ENCODE assay signal across 20 cellular contexts in the genomic region with DNA sequence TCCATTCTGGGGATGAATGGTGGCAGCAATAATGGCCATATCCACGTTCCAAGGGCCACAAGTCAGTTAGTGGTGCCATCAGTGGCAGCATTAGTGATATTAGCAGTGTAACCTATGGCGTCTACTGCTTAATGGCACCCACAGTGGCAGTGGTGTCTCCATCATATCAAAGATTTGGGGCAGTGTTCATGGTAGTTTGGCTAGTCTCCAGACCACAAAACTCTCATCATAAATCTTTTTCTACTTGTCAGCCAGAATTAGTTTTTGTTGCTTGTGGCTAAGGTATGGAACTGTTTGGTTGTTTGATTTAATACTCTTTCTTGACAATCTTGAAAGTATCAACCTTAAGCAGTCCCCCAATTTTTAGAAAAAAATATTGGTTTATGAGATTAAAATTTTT. TPM values are rescaled to one million over a fixed set of nuclear protein-coding genes. Genes with fewer than 3 reads are reported as not detected.
DNase-seq lines count a peak whose midpoint lies in the region; ATAC-seq and TF ChIP-seq lines count a peak whose summit lies in the region.
"Had no signal": no experiment of that assay in that cellular context is flagged by ENCODE, and none has a peak within 500 bp of the region (broad histone marks: within the 10 kb centered on the region; RNA-seq: fewer than 3 reads in every experiment).

No MANE protein-coding gene starts in this region.

- POLR2A ChIA-PET in HEK293T (lab: Yijun Ruan, JAX) = no interaction called here

- CTCF ChIA-PET in HEK293T (lab: Yijun Ruan, JAX) = no interaction called here

- intact Hi-C loops in Right ventricle myocardium inferior (cut with DNase I) = no loop called here

- DNase-seq in HEK293T (ENCODE audit: extremely low spot score) = no peak
- DNase-seq in NCI-H1105 treated with DMSO at 0.1 percent for 48 hours (lab: John Stamatoyannopoulos, UW) = peak; percentile 17
- DNase-seq in RPMI8226 = peak; percentile 54
- no peak for DNase-seq in NCI-H446 treated with DMSO at 0.1 percent for 48 hours (lab: John Stamatoyannopoulos, UW)
- DNase-seq in Right ventricle myocardium inferior (ENCODE audit: missing footprints) = no peak
- DNase-seq in NCI-H2107 treated with DMSO at 0.1 percent for 48 hours (lab: John Stamatoyannopoulos, UW; ENCODE audit: unreplicated experiment) = no peak
- DNase-seq: C1 segment of cervical spinal cord; Calu3; CD4-positive, alpha-beta memory T cell; COR-L47; DMS53; EL; GDM1; H9 had no signal

- ATAC-seq in Right ventricle myocardium inferior = no peak
- ATAC-seq: GM12878, GM23338, HCT116 had no signal

TF ChIP-seq in HEK293T, 16 proteins besides CTCF, POLR2A, EP300 and RAD21:
- TF ChIP-seq SP1 (IDR thresholded peaks at IDR 0.05) = no peak
- TF ChIP-seq L3MBTL2 (conservative IDR thresholded peaks at IDR 0.05) = no peak
- TF ChIP-seq, protein P1, sequence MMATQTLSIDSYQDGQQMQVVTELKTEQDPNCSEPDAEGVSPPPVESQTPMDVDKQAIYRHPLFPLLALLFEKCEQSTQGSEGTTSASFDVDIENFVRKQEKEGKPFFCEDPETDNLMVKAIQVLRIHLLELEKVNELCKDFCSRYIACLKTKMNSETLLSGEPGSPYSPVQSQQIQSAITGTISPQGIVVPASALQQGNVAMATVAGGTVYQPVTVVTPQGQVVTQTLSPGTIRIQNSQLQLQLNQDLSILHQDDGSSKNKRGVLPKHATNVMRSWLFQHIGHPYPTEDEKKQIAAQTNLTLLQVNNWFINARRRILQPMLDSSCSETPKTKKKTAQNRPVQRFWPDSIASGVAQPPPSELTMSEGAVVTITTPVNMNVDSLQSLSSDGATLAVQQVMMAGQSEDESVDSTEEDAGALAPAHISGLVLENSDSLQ (IDR thresholded peaks at IDR 0.05) = peak; percentile 64
- TF ChIP-seq FOXK2 (IDR thresholded peaks at IDR 0.05) = no peak
- TF ChIP-seq LEF1 (IDR thresholded peaks at IDR 0.05; ENCODE audit: borderline replicate concordance) = no peak
- no peak for TF ChIP-seq NFRKB (IDR thresholded peaks at IDR 0.05)
- no peak for TF ChIP-seq FOXA1 (IDR thresholded peaks at IDR 0.05)
- TF ChIP-seq SUZ12 (IDR thresholded peaks at IDR 0.05) = no peak

RNA-seq across cellular contexts. Expression of a gene that starts 45.1 kb away (rescaled TPM):
- not detected for total RNA-seq in Right ventricle myocardium inferior
- total RNA-seq: A172; A673; Calu3; CD4-positive, alpha-beta memory T cell; GM12878; H4 had no signal

Comparison
In these comparisons a context has a peak if more than half of its experiments do, and no peak if none do; other contexts are left out.
1. DNase-seq: peak in NCI-H1105 treated with DMSO at 0.1 percent for 48 hours (single experiment) and RPMI8226 (single experiment); none in HEK293T (single experiment), NCI-H446 treated with DMSO at 0.1 percent for 48 hours (single experiment), Right ventricle myocardium inferior (single experiment) and NCI-H2107 treated with DMSO at 0.1 percent for 48 hours (single experiment).